Comparison of ENCODE assay signal across 8 cellular contexts in the genomic region with DNA sequence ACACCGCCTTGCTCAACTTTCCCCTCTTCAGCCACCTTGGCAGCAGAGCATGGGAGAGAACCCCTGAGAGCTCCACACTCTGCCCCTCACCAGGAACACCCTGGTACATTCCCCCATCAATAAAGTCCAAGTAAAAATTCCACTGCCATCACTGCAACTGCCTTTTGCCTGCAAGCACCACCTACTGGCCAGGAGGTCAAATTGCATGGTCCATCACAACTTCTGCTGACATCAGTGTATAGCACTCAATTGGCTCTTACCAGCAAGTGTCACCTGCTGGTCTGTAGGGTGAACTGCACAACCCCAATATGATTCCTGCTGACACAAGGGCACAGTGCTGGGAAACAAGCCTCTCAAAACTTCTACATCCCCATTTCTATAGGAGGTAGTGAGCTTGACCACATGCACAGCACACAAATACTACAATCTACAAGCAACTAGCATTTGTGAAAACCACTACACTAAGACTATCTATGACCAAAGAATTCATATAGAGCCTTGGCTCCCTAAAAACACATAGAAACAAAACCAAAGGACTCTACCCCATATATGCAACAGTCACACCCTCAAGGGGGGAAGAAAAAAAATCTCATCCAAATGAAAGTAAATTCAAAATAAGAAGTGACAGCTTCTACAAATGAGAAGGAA.
A peak's percentile ranks its signal among the peaks of the same experiment; 100 is the strongest.
DNase-seq lines count a peak whose midpoint lies in the region; ATAC-seq and TF ChIP-seq lines count a peak whose summit lies in the region.

No MANE protein-coding gene starts in this region.

- no peaks in the 10 kb centered on the region for H3K4me1 ChIP-seq in CD8-positive, alpha-beta T cell (ENCODE audit: insufficient read depth, low read length)

- intact Hi-C loops in CD8-positive, alpha-beta T cell (cut with DNase I, micrococcal nuclease) = loop anchor here (1.0 to 10.0 kb wide), 3 partner anchors 278 to 723 kb away; no protein-coding TSS in a partner anchor
- intact Hi-C loops in activated T-helper 2 cell treated with anti-CD3 and anti-CD28 coated beads, Interferon-gamma antibody, Interleukin-2, Interleukin-4, amounts not matched to agents 10 μg/mL and 5 μg/mL and 100 μg/mL, durations not matched to agents 14 hours and 24 hours and 36 hours (cut with micrococcal nuclease) = loop anchor here (2.0 kb wide), 1 partner anchor 277 kb away; no protein-coding TSS in a partner anchor

- H3K27me3 Mint-ChIP-seq in CD8-positive, alpha-beta T cell (ENCODE audit: low read depth) = no peaks in the 10 kb centered on the region
- H3K27me3 Mint-ChIP-seq in activated T-cell treated with anti-CD3 and anti-CD28 coated beads, Interleukin-2, amount 50 U/mL, for 4 hours (ENCODE audit: low read depth) = no peaks in the 10 kb centered on the region
- H3K27me3 Mint-ChIP-seq in activated T-helper 2 cell treated with anti-CD3 and anti-CD28 coated beads, Interferon-gamma antibody, Interleukin-2, Interleukin-4, amounts not matched to agents 10 μg/mL and 5 μg/mL and 100 μg/mL, durations not matched to agents 14 hours and 24 hours and 36 hours (ENCODE audit: low read depth) = peaks cover 16% of the 10 kb centered on the region

- H3K4me1 Mint-ChIP-seq in CD8-positive, alpha-beta T cell (ENCODE audit: low read depth) = peaks cover 23% of the 10 kb centered on the region
- peaks cover 21% of the 10 kb centered on the region for H3K4me1 Mint-ChIP-seq in activated T-cell treated with anti-CD3 and anti-CD28 coated beads, Interleukin-2, amount 50 U/mL, for 4 hours (ENCODE audit: low read depth)
- H3K4me1 Mint-ChIP-seq in activated T-helper 2 cell treated with anti-CD3 and anti-CD28 coated beads, Interferon-gamma antibody, Interleukin-2, Interleukin-4, amounts not matched to agents 10 μg/mL and 5 μg/mL and 100 μg/mL, durations not matched to agents 14 hours and 24 hours and 36 hours (ENCODE audit: low read depth) = peaks cover 23% of the 10 kb centered on the region

- H3K27ac Mint-ChIP-seq in CD8-positive, alpha-beta T cell = no peak overlapping the region
- H3K27ac Mint-ChIP-seq in activated T-helper 2 cell treated with anti-CD3 and anti-CD28 coated beads, Interferon-gamma antibody, Interleukin-2, Interleukin-4, amounts not matched to agents 10 μg/mL and 5 μg/mL and 100 μg/mL, durations not matched to agents 14 hours and 24 hours and 36 hours = no peak overlapping the region

- no peaks in the 10 kb centered on the region for H3K36me3 Mint-ChIP-seq in CD8-positive, alpha-beta T cell
- no peaks in the 10 kb centered on the region for H3K36me3 Mint-ChIP-seq in activated T-cell treated with anti-CD3 and anti-CD28 coated beads, Interleukin-2, amount 50 U/mL, for 4 hours (ENCODE audit: insufficient read depth)
- peaks cover 5% of the 10 kb centered on the region for H3K36me3 Mint-ChIP-seq in activated T-helper 2 cell treated with anti-CD3 and anti-CD28 coated beads, Interferon-gamma antibody, Interleukin-2, Interleukin-4, amounts not matched to agents 10 μg/mL and 5 μg/mL and 100 μg/mL, durations not matched to agents 14 hours and 24 hours and 36 hours (ENCODE audit: low read depth)

- peak; percentile 99 for ATAC-seq in CD8-positive, alpha-beta T cell
- peak; percentile 51 for ATAC-seq in GM19397 (IDR thresholded peaks at IDR 0.05; ENCODE audit: unreplicated experiment)
- ATAC-seq in activated T-cell treated with anti-CD3 and anti-CD28 coated beads, Interleukin-2, amount 50 U/mL, for 4 hours = peak; percentile 94 to 97

- no peak overlapping the region for H3K4me3 Mint-ChIP-seq in CD8-positive, alpha-beta T cell
- no peak overlapping the region for H3K4me3 Mint-ChIP-seq in activated T-cell treated with anti-CD3 and anti-CD28 coated beads, Interleukin-2, amount 50 U/mL, for 4 hours
- no peak overlapping the region for H3K4me3 Mint-ChIP-seq in activated T-helper 2 cell treated with anti-CD3 and anti-CD28 coated beads, Interferon-gamma antibody, Interleukin-2, Interleukin-4, amounts not matched to agents 10 μg/mL and 5 μg/mL and 100 μg/mL, durations not matched to agents 14 hours and 24 hours and 36 hours (ENCODE audit: low read depth)

- no peaks in the 10 kb centered on the region for H3K36me3 ChIP-seq in CD8-positive, alpha-beta T cell (ENCODE audit: insufficient read depth, low read length)
- H3K36me3 ChIP-seq in kidney epithelial cell (ENCODE audit: control insufficient read depth, insufficient read depth, low read length) = no peaks in the 10 kb centered on the region

- H3K27ac ChIP-seq in CD8-positive, alpha-beta T cell (ENCODE audit: low read depth, low read length) = no peak overlapping the region

- peak; percentile 57 for TF ChIP-seq CTCF in CD8-positive, alpha-beta T cell (IDR thresholded peaks at IDR 0.05)
- peak; percentile 49 for TF ChIP-seq CTCF in kidney epithelial cell (IDR thresholded peaks at IDR 0.05; ENCODE audit: insufficient read depth, low read length, poor library complexity, severe bottlenecking)

- POLR2A ChIA-PET in CD8-positive, alpha-beta T cell (lab: Charles Lee) = interaction anchor here (0.6 kb wide), 1 partner anchor 124 kb away, joined by 3 read pairs; no protein-coding TSS in a partner anchor

- H3K27me3 ChIP-seq in CD8-positive, alpha-beta T cell (ENCODE audit: insufficient read depth, low read length) = no peaks in the 10 kb centered on the region
- H3K27me3 ChIP-seq in kidney epithelial cell (ENCODE audit: control insufficient read depth, insufficient read depth, low read length) = no peaks in the 10 kb centered on the region

- no peak overlapping the region for H3K4me3 ChIP-seq in CD8-positive, alpha-beta T cell (ENCODE audit: low read depth, low read length)
- no peak overlapping the region for H3K4me3 ChIP-seq in kidney epithelial cell (ENCODE audit: low read depth, low read length)

- peaks cover 10% of the 10 kb centered on the region for H3K9me3 Mint-ChIP-seq in CD8-positive, alpha-beta T cell
- H3K9me3 Mint-ChIP-seq in activated T-cell treated with anti-CD3 and anti-CD28 coated beads, Interleukin-2, amount 50 U/mL, for 4 hours = peaks cover 13% of the 10 kb centered on the region
- peaks cover 25% of the 10 kb centered on the region for H3K9me3 Mint-ChIP-seq in activated T-helper 2 cell treated with anti-CD3 and anti-CD28 coated beads, Interferon-gamma antibody, Interleukin-2, Interleukin-4, amounts not matched to agents 10 μg/mL and 5 μg/mL and 100 μg/mL, durations not matched to agents 14 hours and 24 hours and 36 hours

- no peaks in the 10 kb centered on the region for H3K9me3 ChIP-seq in CD8-positive, alpha-beta T cell (ENCODE audit: low read length)

- peak in 2 of 7 experiments; percentile 25 to 41 for DNase-seq in CD8-positive, alpha-beta T cell
- peak; percentile 11 for DNase-seq in NCI-H446 treated with DMSO at 0.1 percent for 48 hours (lab: John Stamatoyannopoulos, UW)
- DNase-seq in activated T-cell treated with anti-CD3 and anti-CD28 coated beads, Interleukin-2, amount 50 U/mL, for 4 hours = peak; percentile 31
- DNase-seq in kidney epithelial cell (ENCODE audit: low read depth) = no peak
- DNase-seq in nucleus accumbens (lab: John Stamatoyannopoulos, UW) = no peak
- no peak for DNase-seq in ecto neural progenitor cell (ENCODE audit: low spot score)
- no peak for DNase-seq in activated T-helper 2 cell treated with anti-CD3 and anti-CD28 coated beads, Interferon-gamma antibody, Interleukin-2, Interleukin-4, amounts not matched to agents 10 μg/mL and 5 μg/mL and 100 μg/mL, durations not matched to agents 14 hours and 24 hours and 36 hours (ENCODE audit: low spot score)

- CTCF ChIA-PET in CD8-positive, alpha-beta T cell (lab: Charles Lee) = interaction anchor here (0.8 to 6.3 kb wide), 12 partner anchors 8 to 124 kb away, joined by 3 to 50 read pairs (median 4); no protein-coding TSS in a partner anchor

Comparison
In these comparisons a context has a peak if more than half of its experiments do, and no peak if none do; other contexts are left out.
1. DNase-seq: peak in NCI-H446 treated with DMSO at 0.1 percent for 48 hours (single experiment) and activated T-cell treated with anti-CD3 and anti-CD28 coated beads, Interleukin-2, amount 50 U/mL, for 4 hours (single experiment); none in kidney epithelial cell (single experiment), nucleus accumbens (0 of 56), ecto neural progenitor cell (single experiment) and activated T-helper 2 cell treated with anti-CD3 and anti-CD28 coated beads, Interferon-gamma antibody, Interleukin-2, Interleukin-4, amounts not matched to agents 10 μg/mL and 5 μg/mL and 100 μg/mL, durations not matched to agents 14 hours and 24 hours and 36 hours (single experiment).
2. Peak in every context shown above with its lines, with median percentiles within 50 percentile points of each other: ATAC-seq.